ENCODE assay signal across 20 cellular contexts in the genomic region with DNA sequence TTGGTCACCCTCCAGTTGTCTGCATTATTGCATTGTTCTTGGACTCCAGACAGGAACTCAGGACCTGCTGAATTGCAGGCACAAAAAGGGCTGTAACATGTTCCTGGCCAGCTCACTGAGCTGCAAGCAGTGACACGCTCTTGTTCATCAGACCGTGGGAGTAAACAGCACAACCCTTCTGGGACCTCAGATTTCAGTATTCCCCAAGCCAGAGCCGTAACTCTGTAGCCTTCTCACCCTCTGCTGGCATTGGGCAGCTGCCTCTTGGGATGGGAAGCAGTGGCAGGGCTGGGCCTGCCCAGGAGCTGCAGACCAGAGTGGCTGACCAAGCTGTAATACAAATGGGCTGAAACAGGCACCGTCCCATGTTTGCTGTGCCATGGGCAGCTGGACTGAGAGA.
DNase-seq lines count a peak whose midpoint lies in the region; ATAC-seq, FAIRE-seq and TF ChIP-seq lines count a peak whose summit lies in the region.
"Had no signal": no experiment of that assay in that cellular context is flagged by ENCODE, and none has a peak within 500 bp of the region (broad histone marks: within the 10 kb centered on the region; RNA-seq: fewer than 3 reads in every experiment).

No MANE protein-coding gene starts in this region.

- H3K4me3 ChIP-seq in bronchial epithelial cell (ENCODE audit: low read depth, low read length): no peak overlapping the region
- H3K4me3 ChIP-seq: esophagus muscularis mucosa, Peyer's patch, thyroid gland had no signal

- DNase-seq in DMS53 (lab: John Stamatoyannopoulos, UW): peak; percentile 81
- peak; percentile 57 to 86 for DNase-seq in NCI-H446 (lab: John Stamatoyannopoulos, UW)
- DNase-seq in bronchial epithelial cell (ENCODE audit: low read depth): peak; percentile 98
- peak; percentile 14 for DNase-seq in nephron progenitor cell
- DNase-seq in HTR-8/SVneo (ENCODE audit: insufficient read length, low spot score): no peak
- DNase-seq in stimulated activated CD4-positive, alpha-beta T cell treated with anti-CD3 and anti-CD28 coated beads, Interleukin-15, amount 100 ng/mL, for 24 hours: no peak
- DNase-seq in RPMI8226: no peak
- DNase-seq: activated naive CD4-positive, alpha-beta T cell treated with anti-CD3 and anti-CD28 coated beads, Interleukin-2, amount 10 ng/mL, durations not matched to agents 7 days and 5 days; activated T-cell treated with anti-CD3 and anti-CD28 coated beads, Interleukin-2, amount 50 U/mL, for 24 hours; DMS79; HCEC 1CT; NCI-H1417 treated with DMSO at 0.1 percent for 48 hours; stimulated activated CD4-positive, alpha-beta T cell treated with anti-CD3 and anti-CD28 coated beads, Interleukin-2, amount 100 ng/mL, for 24 hours; stimulated activated naive CD4-positive, alpha-beta T cell; thyroid gland had no signal

- no peak overlapping the region for H3K4me3 Mint-ChIP-seq in nephron progenitor cell
- H3K4me3 Mint-ChIP-seq: activated naive CD4-positive, alpha-beta T cell treated with anti-CD3 and anti-CD28 coated beads, Interleukin-2, amount 10 ng/mL, durations not matched to agents 7 days and 5 days; activated T-cell treated with anti-CD3 and anti-CD28 coated beads, Interleukin-2, amount 50 U/mL, for 24 hours; mesothelial cell of epicardium; natural killer cell treated with Interleukin-12 subunit alpha and Interleukin-12 subunit beta and Interleukin-15 and Interleukin-18, amount 100 ng/mL, for 72 hours had no signal

- H3K36me3 Mint-ChIP-seq in nephron progenitor cell (ENCODE audit: low read depth): no peaks in the 10 kb centered on the region
- H3K36me3 Mint-ChIP-seq: activated naive CD4-positive, alpha-beta T cell treated with anti-CD3 and anti-CD28 coated beads, Interleukin-2, amount 10 ng/mL, durations not matched to agents 7 days and 5 days; mesothelial cell of epicardium had no signal

- peaks cover 8% of the 10 kb centered on the region for H3K4me1 Mint-ChIP-seq in nephron progenitor cell
- H3K4me1 Mint-ChIP-seq: activated naive CD4-positive, alpha-beta T cell treated with anti-CD3 and anti-CD28 coated beads, Interleukin-2, amount 10 ng/mL, durations not matched to agents 7 days and 5 days had no signal

- no peaks in the 10 kb centered on the region for H3K36me3 ChIP-seq in bronchial epithelial cell (ENCODE audit: control insufficient read depth, insufficient read depth, low read length)
- H3K36me3 ChIP-seq: esophagus muscularis mucosa, Peyer's patch, thyroid gland had no signal

- no peaks in the 10 kb centered on the region for H3K27me3 Mint-ChIP-seq in nephron progenitor cell (ENCODE audit: low read depth, poor library complexity)
- H3K27me3 Mint-ChIP-seq: activated naive CD4-positive, alpha-beta T cell treated with anti-CD3 and anti-CD28 coated beads, Interleukin-2, amount 10 ng/mL, durations not matched to agents 7 days and 5 days; activated T-cell treated with anti-CD3 and anti-CD28 coated beads, Interleukin-2, amount 50 U/mL, for 24 hours; natural killer cell treated with Interleukin-12 subunit alpha and Interleukin-12 subunit beta and Interleukin-15 and Interleukin-18, amount 100 ng/mL, for 72 hours had no signal

- peak; percentile 96 for FAIRE-seq in bronchial epithelial cell (lab: Jason Lieb, UNC)
- FAIRE-seq in HTR-8/SVneo (lab: Jason Lieb, UNC): no peak

- no peaks in the 10 kb centered on the region for H3K27me3 ChIP-seq in bronchial epithelial cell (ENCODE audit: control insufficient read depth, insufficient read depth, low read length)
- H3K27me3 ChIP-seq: esophagus muscularis mucosa, Peyer's patch, thyroid gland had no signal

- no peaks in the 10 kb centered on the region for H3K9me3 Mint-ChIP-seq in nephron progenitor cell

- H3K27ac Mint-ChIP-seq in nephron progenitor cell: peak overlapping the region; percentile 97
- H3K27ac Mint-ChIP-seq: activated naive CD4-positive, alpha-beta T cell treated with anti-CD3 and anti-CD28 coated beads, Interleukin-2, amount 10 ng/mL, durations not matched to agents 7 days and 5 days; activated T-cell treated with anti-CD3 and anti-CD28 coated beads, Interleukin-2, amount 50 U/mL, for 24 hours; mesothelial cell of epicardium; natural killer cell treated with Interleukin-12 subunit alpha and Interleukin-12 subunit beta and Interleukin-15 and Interleukin-18, amount 100 ng/mL, for 72 hours had no signal

- ATAC-seq in GM21423 (IDR thresholded peaks at IDR 0.05; ENCODE audit: unreplicated experiment): no peak

- TF ChIP-seq CTCF in bronchial epithelial cell (IDR thresholded peaks at IDR 0.05; ENCODE audit: insufficient read depth, low read length, severe bottlenecking) (no peak), nephron progenitor cell (IDR thresholded peaks at IDR 0.05) (no peak)

Comparison
In these comparisons a context has a peak if more than half of its experiments do, and no peak if none do; other contexts are left out.
1. DNase-seq: peak in DMS53 (single experiment), NCI-H446 (2 of 2), bronchial epithelial cell (single experiment) and nephron progenitor cell (single experiment); none in HTR-8/SVneo (single experiment), stimulated activated CD4-positive, alpha-beta T cell treated with anti-CD3 and anti-CD28 coated beads, Interleukin-15, amount 100 ng/mL, for 24 hours (single experiment) and RPMI8226 (single experiment).